In genomic region chr4:174283507-174284180, GRCh38 we compare ENCODE assay signal across 1 cellular context.
A peak's percentile ranks its signal among the peaks of the same experiment; 100 is the strongest.
TF ChIP-seq lines count a peak whose summit lies in the region.

A gene with protein sequence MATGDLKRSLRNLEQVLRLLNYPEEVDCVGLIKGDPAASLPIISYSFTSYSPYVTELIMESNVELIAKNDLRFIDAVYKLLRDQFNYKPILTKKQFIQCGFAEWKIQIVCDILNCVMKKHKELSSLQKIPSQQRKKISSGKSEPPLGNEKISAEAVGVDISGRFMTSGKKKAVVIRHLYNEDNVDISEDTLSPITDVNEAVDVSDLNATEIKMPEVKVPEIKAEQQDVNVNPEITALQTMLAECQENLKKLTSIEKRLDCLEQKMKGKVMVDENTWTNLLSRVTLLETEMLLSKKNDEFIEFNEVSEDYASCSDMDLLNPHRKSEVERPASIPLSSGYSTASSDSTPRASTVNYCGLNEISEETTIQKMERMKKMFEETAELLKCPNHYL (plus strand): TSS chr4:174283911. CDS start chr4:174299122, 15,211 bp downstream.
A gene with protein sequence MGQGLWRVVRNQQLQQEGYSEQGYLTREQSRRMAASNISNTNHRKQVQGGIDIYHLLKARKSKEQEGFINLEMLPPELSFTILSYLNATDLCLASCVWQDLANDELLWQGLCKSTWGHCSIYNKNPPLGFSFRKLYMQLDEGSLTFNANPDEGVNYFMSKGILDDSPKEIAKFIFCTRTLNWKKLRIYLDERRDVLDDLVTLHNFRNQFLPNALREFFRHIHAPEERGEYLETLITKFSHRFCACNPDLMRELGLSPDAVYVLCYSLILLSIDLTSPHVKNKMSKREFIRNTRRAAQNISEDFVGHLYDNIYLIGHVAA (minus strand): TSS chr4:174283667. CDS start chr4:174263092, 20,575 bp downstream.

TF ChIP-seq in GM12878, 131 proteins besides CTCF, POLR2A, EP300 and RAD21 (continued from another document and continues in another):
- TF ChIP-seq, protein P1, sequence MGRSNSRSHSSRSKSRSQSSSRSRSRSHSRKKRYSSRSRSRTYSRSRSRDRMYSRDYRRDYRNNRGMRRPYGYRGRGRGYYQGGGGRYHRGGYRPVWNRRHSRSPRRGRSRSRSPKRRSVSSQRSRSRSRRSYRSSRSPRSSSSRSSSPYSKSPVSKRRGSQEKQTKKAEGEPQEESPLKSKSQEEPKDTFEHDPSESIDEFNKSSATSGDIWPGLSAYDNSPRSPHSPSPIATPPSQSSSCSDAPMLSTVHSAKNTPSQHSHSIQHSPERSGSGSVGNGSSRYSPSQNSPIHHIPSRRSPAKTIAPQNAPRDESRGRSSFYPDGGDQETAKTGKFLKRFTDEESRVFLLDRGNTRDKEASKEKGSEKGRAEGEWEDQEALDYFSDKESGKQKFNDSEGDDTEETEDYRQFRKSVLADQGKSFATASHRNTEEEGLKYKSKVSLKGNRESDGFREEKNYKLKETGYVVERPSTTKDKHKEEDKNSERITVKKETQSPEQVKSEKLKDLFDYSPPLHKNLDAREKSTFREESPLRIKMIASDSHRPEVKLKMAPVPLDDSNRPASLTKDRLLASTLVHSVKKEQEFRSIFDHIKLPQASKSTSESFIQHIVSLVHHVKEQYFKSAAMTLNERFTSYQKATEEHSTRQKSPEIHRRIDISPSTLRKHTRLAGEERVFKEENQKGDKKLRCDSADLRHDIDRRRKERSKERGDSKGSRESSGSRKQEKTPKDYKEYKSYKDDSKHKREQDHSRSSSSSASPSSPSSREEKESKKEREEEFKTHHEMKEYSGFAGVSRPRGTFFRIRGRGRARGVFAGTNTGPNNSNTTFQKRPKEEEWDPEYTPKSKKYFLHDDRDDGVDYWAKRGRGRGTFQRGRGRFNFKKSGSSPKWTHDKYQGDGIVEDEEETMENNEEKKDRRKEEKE (IDR thresholded peaks at IDR 0.05) = no peak
- TF ChIP-seq TAF1 (IDR thresholded peaks at IDR 0.05; ENCODE audit: borderline replicate concordance, low read depth, low read length) (peak; percentile 76), SREBF1 (IDR thresholded peaks at IDR 0.05; ENCODE audit: low read length) (no peak), NR2C1 (IDR thresholded peaks at IDR 0.05) (peak; percentile 64; the same call in 1 of the 2 replicates), RELB (IDR thresholded peaks at IDR 0.05; ENCODE audit: low read depth) (peak; percentile 99), NR2C2 (IDR thresholded peaks at IDR 0.05; ENCODE audit: borderline replicate concordance, control insufficient read depth, insufficient read length, low read depth) (no peak), ATF2 (IDR thresholded peaks at IDR 0.05; ENCODE audit: low read length) (peak; percentile 79), HDGF (IDR thresholded peaks at IDR 0.05) (no peak), GABPA (IDR thresholded peaks at IDR 0.05; ENCODE audit: low read depth) (peak; percentile 96), ATF7 (IDR thresholded peaks at IDR 0.05; ENCODE audit: low read depth) (peak; percentile 95), TCF7 (IDR thresholded peaks at IDR 0.05; ENCODE audit: borderline replicate concordance) (peak; percentile 94), PML (IDR thresholded peaks at IDR 0.05; ENCODE audit: low read length) (peak; percentile 89), ZNF207 (IDR thresholded peaks at IDR 0.05; ENCODE audit: borderline replicate concordance) (peak; percentile 89), EED (IDR thresholded peaks at IDR 0.05; ENCODE audit: low read depth) (peak; percentile 74), SP1 (IDR thresholded peaks at IDR 0.05; ENCODE audit: low read depth, low read length) (no peak), IKZF2 (IDR thresholded peaks at IDR 0.05) (peak; percentile 96 to 98), PAX8 (IDR thresholded peaks at IDR 0.05) (no peak), YY1 (IDR thresholded peaks at IDR 0.05; ENCODE audit: low read depth, low read length) (peak; percentile 67), EGR1 (IDR thresholded peaks at IDR 0.05; ENCODE audit: borderline replicate concordance in 1 of 2, low read depth in 2 of 2, low read length in 2 of 2) (no peak), MEF2B (IDR thresholded peaks at IDR 0.05; ENCODE audit: partially characterized antibody, poor library complexity, severe bottlenecking) (peak; percentile 48), TARDBP (IDR thresholded peaks at IDR 0.05; ENCODE audit: borderline replicate concordance) (0 out of 2 replicates have a peak, but pooled peaks have one; percentile 65), MYB (IDR thresholded peaks at IDR 0.05; ENCODE audit: borderline replicate concordance, low read depth, low read length) (0 out of 2 replicates have a peak, but pooled peaks have one; percentile 12), CBFB (IDR thresholded peaks at IDR 0.05; ENCODE audit: low read depth) (peak; percentile 75; the same call in 1 of the 2 replicates), NFIC (IDR thresholded peaks at IDR 0.05; ENCODE audit: low read depth, low read length) (peak; percentile 88), NBN (IDR thresholded peaks at IDR 0.05) (peak; percentile 98), POLR2AphosphoS5 (IDR thresholded peaks at IDR 0.05; ENCODE audit: low read length) (peak; percentile 87), BHLHE40 (IDR thresholded peaks at IDR 0.05; ENCODE audit: borderline replicate concordance in 1 of 2, low read depth in 2 of 2, low read length in 1 of 2) (peak; percentile 20 to 61; a peak in 2 of 4 replicates), FOXM1 (IDR thresholded peaks at IDR 0.05; ENCODE audit: low read depth, low read length) (peak; percentile 79), STAT1 (conservative IDR thresholded peaks at IDR 0.05) (peak; percentile 61; the same call in 1 of the 2 replicates), JUNB (IDR thresholded peaks at IDR 0.05) (no peak; the same call in 1 of the 2 replicates), IKZF1 (conservative IDR thresholded peaks at IDR 0.05) (peak; percentile 99), DPF2 (IDR thresholded peaks at IDR 0.05) (peak; percentile 11; the same call in 1 of the 2 replicates), ASH2L (IDR thresholded peaks at IDR 0.05; ENCODE audit: borderline replicate concordance, low read depth) (peak; percentile 84), SKIL (IDR thresholded peaks at IDR 0.05; ENCODE audit: low read depth, poor library complexity, severe bottlenecking) (peak; percentile 92), CHD2 (IDR thresholded peaks at IDR 0.05; ENCODE audit: borderline replicate concordance, low read depth, low read length) (no peak), NKRF (conservative IDR thresholded peaks at IDR 0.05) (peak; percentile 82), CBX5 (IDR thresholded peaks at IDR 0.05; ENCODE audit: low read depth) (peak; percentile 89), YBX1 (IDR thresholded peaks at IDR 0.05) (no peak)
- TF ChIP-seq, protein P2, sequence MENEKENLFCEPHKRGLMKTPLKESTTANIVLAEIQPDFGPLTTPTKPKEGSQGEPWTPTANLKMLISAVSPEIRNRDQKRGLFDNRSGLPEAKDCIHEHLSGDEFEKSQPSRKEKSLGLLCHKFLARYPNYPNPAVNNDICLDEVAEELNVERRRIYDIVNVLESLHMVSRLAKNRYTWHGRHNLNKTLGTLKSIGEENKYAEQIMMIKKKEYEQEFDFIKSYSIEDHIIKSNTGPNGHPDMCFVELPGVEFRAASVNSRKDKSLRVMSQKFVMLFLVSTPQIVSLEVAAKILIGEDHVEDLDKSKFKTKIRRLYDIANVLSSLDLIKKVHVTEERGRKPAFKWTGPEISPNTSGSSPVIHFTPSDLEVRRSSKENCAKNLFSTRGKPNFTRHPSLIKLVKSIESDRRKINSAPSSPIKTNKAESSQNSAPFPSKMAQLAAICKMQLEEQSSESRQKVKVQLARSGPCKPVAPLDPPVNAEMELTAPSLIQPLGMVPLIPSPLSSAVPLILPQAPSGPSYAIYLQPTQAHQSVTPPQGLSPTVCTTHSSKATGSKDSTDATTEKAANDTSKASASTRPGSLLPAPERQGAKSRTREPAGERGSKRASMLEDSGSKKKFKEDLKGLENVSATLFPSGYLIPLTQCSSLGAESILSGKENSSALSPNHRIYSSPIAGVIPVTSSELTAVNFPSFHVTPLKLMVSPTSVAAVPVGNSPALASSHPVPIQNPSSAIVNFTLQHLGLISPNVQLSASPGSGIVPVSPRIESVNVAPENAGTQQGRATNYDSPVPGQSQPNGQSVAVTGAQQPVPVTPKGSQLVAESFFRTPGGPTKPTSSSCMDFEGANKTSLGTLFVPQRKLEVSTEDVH (IDR thresholded peaks at IDR 0.05; ENCODE audit: low read depth, partially characterized antibody) = peak; percentile 94
- TF ChIP-seq, protein P3, sequence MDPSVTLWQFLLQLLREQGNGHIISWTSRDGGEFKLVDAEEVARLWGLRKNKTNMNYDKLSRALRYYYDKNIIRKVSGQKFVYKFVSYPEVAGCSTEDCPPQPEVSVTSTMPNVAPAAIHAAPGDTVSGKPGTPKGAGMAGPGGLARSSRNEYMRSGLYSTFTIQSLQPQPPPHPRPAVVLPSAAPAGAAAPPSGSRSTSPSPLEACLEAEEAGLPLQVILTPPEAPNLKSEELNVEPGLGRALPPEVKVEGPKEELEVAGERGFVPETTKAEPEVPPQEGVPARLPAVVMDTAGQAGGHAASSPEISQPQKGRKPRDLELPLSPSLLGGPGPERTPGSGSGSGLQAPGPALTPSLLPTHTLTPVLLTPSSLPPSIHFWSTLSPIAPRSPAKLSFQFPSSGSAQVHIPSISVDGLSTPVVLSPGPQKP (IDR thresholded peaks at IDR 0.05; ENCODE audit: low read depth, low read length) = peak; percentile 81
- TF ChIP-seq, protein P4, sequence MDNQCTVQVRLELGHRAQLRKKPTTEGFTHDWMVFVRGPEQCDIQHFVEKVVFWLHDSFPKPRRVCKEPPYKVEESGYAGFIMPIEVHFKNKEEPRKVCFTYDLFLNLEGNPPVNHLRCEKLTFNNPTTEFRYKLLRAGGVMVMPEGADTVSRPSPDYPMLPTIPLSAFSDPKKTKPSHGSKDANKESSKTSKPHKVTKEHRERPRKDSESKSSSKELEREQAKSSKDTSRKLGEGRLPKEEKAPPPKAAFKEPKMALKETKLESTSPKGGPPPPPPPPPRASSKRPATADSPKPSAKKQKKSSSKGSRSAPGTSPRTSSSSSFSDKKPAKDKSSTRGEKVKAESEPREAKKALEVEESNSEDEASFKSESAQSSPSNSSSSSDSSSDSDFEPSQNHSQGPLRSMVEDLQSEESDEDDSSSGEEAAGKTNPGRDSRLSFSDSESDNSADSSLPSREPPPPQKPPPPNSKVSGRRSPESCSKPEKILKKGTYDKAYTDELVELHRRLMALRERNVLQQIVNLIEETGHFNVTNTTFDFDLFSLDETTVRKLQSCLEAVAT (IDR thresholded peaks at IDR 0.05) = peak; percentile 91
